Comparison of ENCODE assay signal across 14 cellular contexts in the genomic region with DNA sequence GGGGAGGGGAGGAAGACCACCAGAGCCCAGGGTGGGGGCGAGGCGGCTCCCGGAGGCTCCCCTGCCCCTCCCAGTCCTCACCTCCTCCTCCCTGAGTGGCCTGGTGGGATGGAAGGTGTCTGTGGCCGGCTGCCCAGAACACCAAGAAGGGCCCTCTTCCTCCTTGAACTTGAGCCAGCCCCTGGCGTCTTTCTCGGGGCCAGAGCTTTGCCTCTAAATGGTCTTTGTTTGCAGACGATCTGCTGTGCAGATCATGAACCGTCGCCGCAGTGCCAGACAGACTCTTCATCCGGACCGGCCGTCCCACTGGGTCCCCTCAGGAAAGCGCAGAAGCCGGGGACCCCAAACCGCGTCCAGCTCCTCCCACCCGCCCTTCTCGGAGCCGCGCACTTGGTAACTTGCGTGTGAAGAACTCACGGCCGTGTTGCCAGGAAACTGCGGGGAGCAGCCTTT. TPM values are rescaled to one million over a fixed set of nuclear protein-coding genes. Genes with fewer than 3 reads are reported as not detected.
DNase-seq lines count a peak whose midpoint lies in the region; ATAC-seq, FAIRE-seq and TF ChIP-seq lines count a peak whose summit lies in the region.
"Had no signal": no experiment of that assay in that cellular context is flagged by ENCODE, and none has a peak within 500 bp of the region (broad histone marks: within the 10 kb centered on the region; RNA-seq: fewer than 3 reads in every experiment).

No MANE protein-coding gene starts in this region.

- no peaks in the 10 kb centered on the region for H3K79me2 ChIP-seq in Karpas-422 (ENCODE audit: low read length)

- H3K27me3 ChIP-seq in subcutaneous abdominal adipose tissue (ENCODE audit: control insufficient read depth in 5 of 5, insufficient read depth in 4 of 5, low read length in 5 of 5): no peaks in the 10 kb centered on the region
- H3K27me3 ChIP-seq in Karpas-422 (ENCODE audit: low read length): no peaks in the 10 kb centered on the region

- H3K9me3 ChIP-seq in subcutaneous abdominal adipose tissue (ENCODE audit: control insufficient read depth in 5 of 5, low read length in 5 of 5) (no peaks in the 10 kb centered on the region), Karpas-422 (ENCODE audit: low read length) (no peaks in the 10 kb centered on the region)

- H2AFZ ChIP-seq in Karpas-422 (ENCODE audit: low read length): no peak overlapping the region

- H3K36me3 ChIP-seq in subcutaneous abdominal adipose tissue (ENCODE audit: control insufficient read depth in 5 of 5, insufficient read depth in 5 of 5, low read length in 5 of 5): no peaks in the 10 kb centered on the region
- H3K36me3 ChIP-seq in Karpas-422 (ENCODE audit: insufficient read depth, low read length): no peaks in the 10 kb centered on the region

- H3K9ac ChIP-seq in subcutaneous abdominal adipose tissue (ENCODE audit: low read length in 5 of 5) (peak overlapping the region in 1 of 5 donors; percentile 28), Karpas-422 (ENCODE audit: low read length) (no peak overlapping the region)

- no peaks in the 10 kb centered on the region for H4K20me1 ChIP-seq in Karpas-422 (ENCODE audit: insufficient read depth, low read depth, low read length)

- FAIRE-seq in urothelium cell line (lab: Jason Lieb, UNC): no peak
- FAIRE-seq: GM19239 had no signal

- H3K4me2 ChIP-seq in Karpas-422 (ENCODE audit: low read depth, low read length, poor library complexity, severe bottlenecking): no peak overlapping the region

- H3K27ac ChIP-seq in subcutaneous abdominal adipose tissue (ENCODE audit: low read depth, low read length) (peak overlapping the region; percentile 6), Karpas-422 (ENCODE audit: low read length) (no peak overlapping the region)

- H3K4me3 ChIP-seq in WI38 (ENCODE audit: low read depth, low read length) (peak overlapping the region; percentile 39), subcutaneous abdominal adipose tissue (ENCODE audit: low read depth in 1 of 5, low read length in 5 of 5) (peak overlapping the region in 2 of 5 donors; percentile 18 to 36), Karpas-422 (ENCODE audit: low read length) (no peak overlapping the region)

- no peaks in the 10 kb centered on the region for H3K9me2 ChIP-seq in Karpas-422 (replicated peaks; ENCODE audit: insufficient read depth, low read length)

- ATAC-seq in left ventricle myocardium superior: peak; percentile 56
- ATAC-seq: naive thymus-derived CD8-positive, alpha-beta T cell had no signal

- H3K4me1 ChIP-seq in subcutaneous abdominal adipose tissue (ENCODE audit: control insufficient read depth in 5 of 5, insufficient read depth in 5 of 5, low read length in 5 of 5): peaks cover 0 to 43% (median 2%) of the 10 kb centered on the region in 5 donors
- H3K4me1 ChIP-seq in Karpas-422 (ENCODE audit: low read length): no peaks in the 10 kb centered on the region

- peak; percentile 17 for DNase-seq in DMS153 treated with DMSO at 0.1 percent for 48 hours (lab: John Stamatoyannopoulos, UW; ENCODE audit: unreplicated experiment)
- no peak for DNase-seq in DMS153 (lab: John Stamatoyannopoulos, UW)
- DNase-seq in left ventricle myocardium superior: peak; percentile 45
- DNase-seq in urothelium cell line (ENCODE audit: low spot score): no peak
- DNase-seq in Karpas-422: no peak
- no peak for DNase-seq in NK-92 (lab: John Stamatoyannopoulos, UW; ENCODE audit: unreplicated experiment)
- DNase-seq: GOT3; immature natural killer cell; MV-4-11; naive thymus-derived CD8-positive, alpha-beta T cell; NCI-H526 had no signal

- intact Hi-C loops in left ventricle myocardium superior (cut with micrococcal nuclease): no loop called here

- no peak for TF ChIP-seq CTCF in WI38 (IDR thresholded peaks at IDR 0.05; ENCODE audit: low read depth, low read length)

RNA-seq across cellular contexts. Expression of a gene that starts 41.2 kb away (rescaled TPM):
- 69.6 TPM for total RNA-seq in left ventricle myocardium superior
- 6.6 and 17.7 TPM in 2 replicates for total RNA-seq in Karpas-422 (2014; rRNA removed; shearing (Covaris generic); ENCODE audit: low replicate concordance)

RNA-seq across cellular contexts. Expression of a gene that starts 42.8 kb away (rescaled TPM):
- 24.7 TPM for total RNA-seq in left ventricle myocardium superior
- 4.7 and 5.7 TPM in 2 replicates for total RNA-seq in Karpas-422 (2014; rRNA removed; shearing (Covaris generic); ENCODE audit: low replicate concordance)

Comparison
In these comparisons a context has a peak if more than half of its experiments do, and no peak if none do; other contexts are left out.
1. DNase-seq: peak in DMS153 treated with DMSO at 0.1 percent for 48 hours (single experiment) and left ventricle myocardium superior (single experiment); none in DMS153 (single experiment), urothelium cell line (single experiment), Karpas-422 (single experiment) and NK-92 (single experiment).